8 cellular contexts compared by ENCODE assay signal in the genomic region with DNA sequence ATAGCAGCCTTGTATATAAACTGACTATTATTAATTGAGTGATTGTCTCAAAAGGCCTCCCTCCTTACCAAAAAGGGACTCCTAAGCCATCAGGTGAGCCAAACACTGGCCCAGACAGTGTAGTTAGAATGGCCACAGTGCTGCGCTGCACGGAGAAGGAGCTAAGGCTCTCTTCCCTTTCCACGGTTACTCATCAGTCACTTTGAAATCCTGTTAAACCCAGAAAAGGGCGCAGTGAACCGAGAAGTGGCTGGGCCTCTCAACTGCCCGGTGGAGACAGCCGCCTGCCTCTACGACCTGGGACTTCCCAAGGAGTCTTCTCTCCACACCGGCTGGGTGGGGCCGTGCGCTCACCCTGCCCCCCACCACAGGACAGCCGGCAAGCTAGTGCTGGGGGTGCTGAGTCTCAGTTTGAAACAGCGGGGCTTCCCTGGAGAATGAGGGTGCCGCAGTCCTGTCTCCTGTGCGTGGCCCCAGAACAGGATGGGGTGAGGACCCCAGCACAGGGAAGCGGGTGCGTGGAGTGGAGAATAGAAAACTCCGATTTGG. TPM values are rescaled to one million over a fixed set of nuclear protein-coding genes. Genes with fewer than 3 reads are reported as not detected.
DNase-seq lines count a peak whose midpoint lies in the region; ATAC-seq, FAIRE-seq and TF ChIP-seq lines count a peak whose summit lies in the region.

No MANE protein-coding gene starts in this region.

- peak overlapping the region; percentile 96 for H3K9ac ChIP-seq in astrocyte (ENCODE audit: low read length)
- H3K9ac ChIP-seq in skeletal muscle satellite cell (ENCODE audit: low read depth, low read length), result peak overlapping the region; percentile 95

- H3K4me1 Mint-ChIP-seq in astrocyte (ENCODE audit: low read depth, unreplicated experiment), result peaks cover 18% of the 10 kb centered on the region

- no peak for FAIRE-seq in astrocyte (lab: Jason Lieb, UNC)

- peak overlapping the region; percentile 84 for H3K27ac ChIP-seq in astrocyte (ENCODE audit: low read depth, low read length)

- H3K36me3 ChIP-seq in HAP-1 (replicated peaks), result peaks cover 24% of the 10 kb centered on the region
- H3K36me3 ChIP-seq in astrocyte (ENCODE audit: insufficient read depth, low read length), result peaks cover 21% of the 10 kb centered on the region
- H3K36me3 ChIP-seq in skeletal muscle satellite cell (ENCODE audit: insufficient read depth, low read length), result peaks cover 38% of the 10 kb centered on the region

- H2AFZ ChIP-seq in astrocyte (ENCODE audit: low read depth, low read length), result no peak overlapping the region

- in situ Hi-C loops in HAP-1 (cut with MboI; ENCODE audit: low sequenced_read_pairs), result no loop called here

- POLR2A ChIA-PET in GM10248 (lab: Yijun Ruan, JAX), result interaction anchor here (1.0 kb wide), 1 partner anchor 95 kb away, joined by 6 read pairs; the partner anchor contains the start of gene TXN2

- H3K9me3 Mint-ChIP-seq in astrocyte (ENCODE audit: unreplicated experiment), result no peaks in the 10 kb centered on the region

- H4K20me1 ChIP-seq in astrocyte (ENCODE audit: insufficient read depth, low read length), result peaks cover 58% of the 10 kb centered on the region

- no peak for ATAC-seq in GM21447 (IDR thresholded peaks at IDR 0.05; ENCODE audit: unreplicated experiment)
- ATAC-seq in GM18870 (IDR thresholded peaks at IDR 0.05; ENCODE audit: unreplicated experiment), result no peak

- peaks cover 78% of the 10 kb centered on the region for H3K79me2 ChIP-seq in astrocyte (ENCODE audit: insufficient read depth, low read length)

- TF ChIP-seq CTCF in GM10248 (IDR thresholded peaks at IDR 0.05; ENCODE audit: control extremely low read depth, extremely low read depth, low read depth, missing control alignments) (no peak), astrocyte (IDR thresholded peaks at IDR 0.05; ENCODE audit: insufficient read depth, low read depth, low read length) (no peak)

- H3K27me3 Mint-ChIP-seq in astrocyte (ENCODE audit: low read depth, unreplicated experiment), result no peaks in the 10 kb centered on the region

- peak overlapping the region; percentile 89 for H3K4me3 ChIP-seq in HAP-1
- H3K4me3 ChIP-seq in astrocyte (ENCODE audit: insufficient read depth, low read depth, low read length), result peak overlapping the region; percentile 100
- H3K4me3 ChIP-seq in iPS-18c (ENCODE audit: insufficient read depth, low read depth, low read length), result peak overlapping the region; percentile 81
- peak overlapping the region; percentile 93 for H3K4me3 ChIP-seq in skeletal muscle satellite cell (ENCODE audit: low read length)

- peak; percentile 73 for DNase-seq in GM10248 (ENCODE audit: extremely low spot score)
- peak in 1 of 2 experiments; percentile 56 for DNase-seq in HAP-1 (ENCODE audit: low spot score in 2 of 2)
- peak; percentile 61 to 71 for DNase-seq in NOMO-1 (lab: John Stamatoyannopoulos, UW; ENCODE audit: unreplicated experiment in 2 of 2)
- no peak for DNase-seq in astrocyte (ENCODE audit: low read depth)

- H3K4me1 ChIP-seq in HAP-1, result peaks cover 17% of the 10 kb centered on the region
- H3K4me1 ChIP-seq in astrocyte (ENCODE audit: insufficient read depth, low read length), result peaks cover 28% of the 10 kb centered on the region
- peaks cover 34% of the 10 kb centered on the region for H3K4me1 ChIP-seq in skeletal muscle satellite cell (ENCODE audit: control insufficient read depth, insufficient read depth, low read length)

- peaks cover 32% of the 10 kb centered on the region for H3K36me3 Mint-ChIP-seq in astrocyte (ENCODE audit: low read depth, unreplicated experiment)

- peak overlapping the region; percentile 100 for H3K4me3 Mint-ChIP-seq in astrocyte (ENCODE audit: unreplicated experiment)

- H3K9me3 ChIP-seq in HAP-1 (no peaks in the 10 kb centered on the region), astrocyte (ENCODE audit: insufficient read depth, low read depth, low read length) (no peaks in the 10 kb centered on the region), iPS-18c (ENCODE audit: control insufficient read depth, insufficient read depth, low read length) (no peaks in the 10 kb centered on the region), skeletal muscle satellite cell (replicated peaks; ENCODE audit: low read length) (no peaks in the 10 kb centered on the region)

- CTCF ChIA-PET in GM10248 (lab: Yijun Ruan, JAX), result interaction anchor here (0.8 to 1.8 kb wide), 5 partner anchors 9 to 86 kb away, joined by 3 to 6 read pairs (median 3); no protein-coding TSS in a partner anchor

- H3K4me2 ChIP-seq in astrocyte (ENCODE audit: low read length) (peak overlapping the region; percentile 97), skeletal muscle satellite cell (ENCODE audit: low read length) (peak overlapping the region; percentile 93)

- H3K27ac Mint-ChIP-seq in astrocyte (ENCODE audit: unreplicated experiment), result peak overlapping the region; percentile 99

- H3K27me3 ChIP-seq in HAP-1 (ENCODE audit: low read depth) (no peaks in the 10 kb centered on the region), astrocyte (ENCODE audit: insufficient read depth, low read length) (no peaks in the 10 kb centered on the region), skeletal muscle satellite cell (ENCODE audit: control insufficient read depth, insufficient read depth, low read length) (no peaks in the 10 kb centered on the region)

RNA-seq across cellular contexts. Expression of gene MYH9, which starts 1.3 kb away (rescaled TPM):
- total RNA-seq in astrocyte, result 2,278 and 2,469 TPM in 2 replicates
- 248 and 329 TPM in 2 replicates for total RNA-seq in skeletal muscle satellite cell (2012; rRNA removed)
